Comparison of ENCODE assay signal across 9 cellular contexts in genomic region chr6:42960243-42961019, GRCh38. TPM values are rescaled to one million over a fixed set of nuclear protein-coding genes. Genes with fewer than 3 reads are reported as not detected.
DNase-seq lines count a peak whose midpoint lies in the region; ATAC-seq and TF ChIP-seq lines count a peak whose summit lies in the region.
"Had no signal": no experiment of that assay in that cellular context is flagged by ENCODE, and none has a peak within 500 bp of the region (broad histone marks: within the 10 kb centered on the region; RNA-seq: fewer than 3 reads in every experiment).

Gene GNMT, plus strand, starts transcription at chr6:42960754. Its CDS starts 14 bp downstream, at chr6:42960768.

- no peaks in the 10 kb centered on the region for H3K79me2 ChIP-seq in MM.1S (ENCODE audit: low read length)

- H3K9ac ChIP-seq in MM.1S (ENCODE audit: low read length) (peak within 1 kb of the TSS; percentile 14; the same call in 1 of the 2 replicates), endocrine pancreas (ENCODE audit: control insufficient read depth, insufficient read depth, low read length) (peak within 1 kb of the TSS; percentile 26)

- no peak within 1 kb of the TSS for H3K27ac ChIP-seq in CD4-positive, alpha-beta T cell (ENCODE audit: low read depth, low read length)
- H3K27ac ChIP-seq in MM.1S (ENCODE audit: low read length), result no peak within 1 kb of the TSS
- H3K27ac ChIP-seq: epithelial cell of prostate had no signal

- H3K4me3 ChIP-seq in MM.1S (ENCODE audit: low read length) (peak within 1 kb of the TSS; percentile 66), endocrine pancreas (ENCODE audit: control insufficient read depth, insufficient read depth, low read length) (peak within 1 kb of the TSS; percentile 63), mucosa of descending colon (no peak within 1 kb of the TSS)

- no peak for TF ChIP-seq CTCF in CD4-positive, alpha-beta T cell (IDR thresholded peaks at IDR 0.05)
- no peak for TF ChIP-seq CTCF in MM.1S (IDR thresholded peaks at IDR 0.05; ENCODE audit: low read length)
- TF ChIP-seq CTCF in mucosa of descending colon (IDR thresholded peaks at IDR 0.05), result no peak
- no peak for TF ChIP-seq CTCF in type B pancreatic cell (conservative IDR thresholded peaks at IDR 0.05)

- H3F3A ChIP-seq in MM.1S (ENCODE audit: insufficient read depth, low read length), result no peaks in the 10 kb centered on the region; the same call in 1 of the 2 replicates

- H3K27ac Mint-ChIP-seq in CD4-positive, alpha-beta T cell, result no peak within 1 kb of the TSS
- no peak within 1 kb of the TSS for H3K27ac Mint-ChIP-seq in type B pancreatic cell

- H3K36me3 Mint-ChIP-seq in CD4-positive, alpha-beta T cell (ENCODE audit: low read depth), result peaks cover 17% of the 10 kb centered on the region
- no peaks in the 10 kb centered on the region for H3K36me3 Mint-ChIP-seq in type B pancreatic cell

- CTCF ChIA-PET in CD4-positive, alpha-beta T cell (lab: Charles Lee), result interaction anchor here (0.6 kb wide), 1 partner anchor 93 kb away, joined by 4 read pairs; no protein-coding TSS in a partner anchor

- no peaks in the 10 kb centered on the region for H3K9me3 Mint-ChIP-seq in CD4-positive, alpha-beta T cell
- no peaks in the 10 kb centered on the region for H3K9me3 Mint-ChIP-seq in type B pancreatic cell

- H3K27me3 ChIP-seq in CD4-positive, alpha-beta T cell (ENCODE audit: control insufficient read depth, insufficient read depth, low read length), result no peaks in the 10 kb centered on the region
- H3K27me3 ChIP-seq in MM.1S (replicated peaks; ENCODE audit: insufficient read depth, low read length) (no peaks in the 10 kb centered on the region), endocrine pancreas (ENCODE audit: control insufficient read depth, insufficient read depth, low read length) (no peaks in the 10 kb centered on the region)

- H3K4me1 ChIP-seq in MM.1S (ENCODE audit: low read length) (no peaks in the 10 kb centered on the region), endocrine pancreas (ENCODE audit: control insufficient read depth, insufficient read depth, low read length) (no peaks in the 10 kb centered on the region), mucosa of descending colon (ENCODE audit: low read depth) (peaks cover 5% of the 10 kb centered on the region)

- no peaks in the 10 kb centered on the region for H3K9me2 ChIP-seq in MM.1S (replicated peaks; ENCODE audit: insufficient read depth, low read length)

- peak within 1 kb of the TSS; percentile 77 for H3K4me2 ChIP-seq in MM.1S (ENCODE audit: low read depth, low read length)

- H3K27me3 Mint-ChIP-seq in CD4-positive, alpha-beta T cell, result no peaks in the 10 kb centered on the region
- H3K27me3 Mint-ChIP-seq in type B pancreatic cell, result peaks cover 24% of the 10 kb centered on the region

- H3K9me3 ChIP-seq in CD4-positive, alpha-beta T cell (ENCODE audit: control insufficient read depth, low read length), result no peaks in the 10 kb centered on the region
- H3K9me3 ChIP-seq in MM.1S (replicated peaks; ENCODE audit: insufficient read depth, low read length) (no peaks in the 10 kb centered on the region), endocrine pancreas (ENCODE audit: control insufficient read depth, low read length) (no peaks in the 10 kb centered on the region), mucosa of descending colon (no peaks in the 10 kb centered on the region)

- H4K20me1 ChIP-seq in MM.1S (ENCODE audit: insufficient read depth, low read length), result no peaks in the 10 kb centered on the region

- H2AFZ ChIP-seq in MM.1S (ENCODE audit: low read length), result peak within 1 kb of the TSS; percentile 49

- H3K4me1 Mint-ChIP-seq in CD4-positive, alpha-beta T cell (ENCODE audit: low read depth), result peaks cover 20% of the 10 kb centered on the region
- peaks cover 4% of the 10 kb centered on the region for H3K4me1 Mint-ChIP-seq in type B pancreatic cell (ENCODE audit: unreplicated experiment)

- peak in 8 of 10 experiments; percentile 4 to 51 (median 23) for DNase-seq in CD4-positive, alpha-beta T cell
- DNase-seq in MM.1S (peak; percentile 51), mucosa of descending colon (peak; percentile 80 to 85 (median 84)), type B pancreatic cell (ENCODE audit: extremely low spot score, unreplicated experiment) (no peak), dedifferentiated amniotic fluid mesenchymal stem cell (ENCODE audit: extremely low spot score) (no peak)
- peak; percentile 12 to 15 for DNase-seq in activated CD4-positive, alpha-beta T cell treated with anti-CD3 and anti-CD28 coated beads, Interleukin-2, amount 50 U/mL, for 4 hours

- H3K4me3 Mint-ChIP-seq in CD4-positive, alpha-beta T cell, result peak within 1 kb of the TSS; percentile 79
- peak within 1 kb of the TSS; percentile 87 for H3K4me3 Mint-ChIP-seq in type B pancreatic cell

- H3K36me3 ChIP-seq in MM.1S (replicated peaks; ENCODE audit: insufficient read depth, low read length) (no peaks in the 10 kb centered on the region), endocrine pancreas (ENCODE audit: control insufficient read depth, insufficient read depth, low read length) (peaks cover 4% of the 10 kb centered on the region), mucosa of descending colon (ENCODE audit: low read depth) (no peaks in the 10 kb centered on the region)

- intact Hi-C loops in CD4-positive, alpha-beta T cell (cut with DNase I, micrococcal nuclease), result no loop called here
- intact Hi-C loops in mucosa of descending colon (cut with DNase I, micrococcal nuclease), result no loop called here

- POLR2A ChIA-PET in CD4-positive, alpha-beta T cell (lab: Charles Lee), result interaction anchor here (0.7 to 2.9 kb wide), 4 partner anchors 19 to 31 kb away, joined by 3 to 18 read pairs (median 4); partner anchors contain the start of genes CNPY3, PEX6 and PPP2R5D

- peak; percentile 74 for ATAC-seq in CD4-positive, alpha-beta T cell (ENCODE audit: poor library complexity)
- ATAC-seq in mucosa of descending colon (peak; percentile 97), GM19023 (IDR thresholded peaks at IDR 0.05; ENCODE audit: unreplicated experiment) (no peak)

RNA-seq across cellular contexts. Expression of gene GNMT, which starts in this region (rescaled TPM):
- 1 to 10 TPM; 1.2 to 2.1 TPM for total RNA-seq in CD4-positive, alpha-beta T cell
- total RNA-seq in mucosa of descending colon (under 1 TPM in 2 of 3 donors, not detected in 1; 0.75 to 0.76 TPM), type B pancreatic cell (ENCODE audit: low replicate concordance) (0.26 and 0.39 TPM in 2 replicates)

Comparison
In these comparisons a context has a peak if more than half of its experiments do, and no peak if none do; other contexts are left out.
1. Peak in DNase-seq and ATAC-seq in mucosa of descending colon; RNA of the gene not detected or under 1 TPM.
2. DNase-seq: peak in CD4-positive, alpha-beta T cell (8 of 10), MM.1S (single experiment) and activated CD4-positive, alpha-beta T cell treated with anti-CD3 and anti-CD28 coated beads, Interleukin-2, amount 50 U/mL, for 4 hours (2 of 2); none in type B pancreatic cell (single experiment) and dedifferentiated amniotic fluid mesenchymal stem cell (single experiment).